Comparison of ENCODE assay signal across 12 cellular contexts in the genomic region with DNA sequence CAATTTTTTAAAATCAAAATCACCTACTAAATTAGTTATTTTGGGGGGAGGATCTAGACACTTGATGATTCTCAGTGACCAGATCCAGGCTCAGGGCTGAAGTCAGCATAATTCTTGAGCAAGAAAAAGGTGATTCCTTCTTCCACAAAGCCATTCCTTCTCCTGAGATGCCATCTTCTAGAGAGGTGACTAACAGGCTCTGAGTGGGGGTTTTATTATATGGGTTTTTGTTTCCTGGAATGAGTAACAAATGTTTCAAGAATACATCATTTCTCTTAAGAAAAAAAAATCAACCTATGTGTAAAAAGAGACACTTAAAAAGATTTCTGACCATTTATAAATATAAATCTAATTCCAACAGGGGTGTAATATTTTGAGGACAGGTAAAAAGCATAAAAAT.
DNase-seq lines count a peak whose midpoint lies in the region; TF ChIP-seq lines count a peak whose summit lies in the region.
"Had no signal": no experiment of that assay in that cellular context is flagged by ENCODE, and none has a peak within 500 bp of the region (broad histone marks: within the 10 kb centered on the region; RNA-seq: fewer than 3 reads in every experiment).

No MANE protein-coding gene starts in this region.

- no peak overlapping the region for H4K91ac ChIP-seq in H9 (ENCODE audit: insufficient read length, low read depth, low read length)

- H3K14ac ChIP-seq in H9 (ENCODE audit: insufficient read depth, low read length): no peak overlapping the region

- H3K27ac Mint-ChIP-seq in CD8-positive, alpha-beta memory T cell: peak overlapping the region in 7 of 8 donors; percentile 26 to 90 (median 72)
- H3K27ac Mint-ChIP-seq in H9: no peak overlapping the region
- no peak overlapping the region for H3K27ac Mint-ChIP-seq in endodermal cell
- H3K27ac Mint-ChIP-seq: CD14-positive monocyte had no signal

- no peaks in the 10 kb centered on the region for H3K79me1 ChIP-seq in H9 (ENCODE audit: insufficient read depth, low read depth, low read length, poor library complexity, severe bottlenecking)

- no peak overlapping the region for H3K4me2 ChIP-seq in H9 (ENCODE audit: insufficient read depth, insufficient read length, low read length)

- H3K4me3 Mint-ChIP-seq in CD8-positive, alpha-beta memory T cell: no peak overlapping the region
- H3K4me3 Mint-ChIP-seq in H9 (no peak overlapping the region), endodermal cell (no peak overlapping the region)
- H3K4me3 Mint-ChIP-seq: CD14-positive monocyte had no signal

- no peak overlapping the region for H3K4ac ChIP-seq in H9 (ENCODE audit: low read depth, low read length)

- H3K27me3 Mint-ChIP-seq in CD8-positive, alpha-beta memory T cell: no peaks in the 10 kb centered on the region
- H3K27me3 Mint-ChIP-seq in H9 (ENCODE audit: low read depth) (peaks cover 8% of the 10 kb centered on the region), endodermal cell (ENCODE audit: insufficient read depth) (peaks cover 12% of the 10 kb centered on the region)

- H3K36me3 Mint-ChIP-seq in CD8-positive, alpha-beta memory T cell: peaks cover 0 to 64% (median 13%) of the 10 kb centered on the region in 3 donors
- peaks cover 0 to 2% (median 0%) of the 10 kb centered on the region in 3 experiments; a peak in 1 of 7 replicates for H3K36me3 Mint-ChIP-seq in H9 (ENCODE audit: insufficient read depth in 1 of 3, low read depth in 3 of 3)
- no peaks in the 10 kb centered on the region for H3K36me3 Mint-ChIP-seq in endodermal cell (ENCODE audit: low read depth)
- H3K36me3 Mint-ChIP-seq: CD14-positive monocyte had no signal

- no peaks in the 10 kb centered on the region for H3K23me2 ChIP-seq in H9 (ENCODE audit: insufficient read length, low read depth, low read length, poor library complexity, severe bottlenecking)

- H3K23ac ChIP-seq in H9 (ENCODE audit: insufficient read length, low read depth, low read length): no peak overlapping the region

- H4K20me1 ChIP-seq in H9 (ENCODE audit: control insufficient read depth, insufficient read depth, insufficient read length): no peaks in the 10 kb centered on the region

- no peaks in the 10 kb centered on the region for H3K9me3 ChIP-seq in CD8-positive, alpha-beta memory T cell (ENCODE audit: low read length)
- H3K9me3 ChIP-seq in H9 (ENCODE audit: control insufficient read depth, low read depth, low read length) (no peaks in the 10 kb centered on the region), endodermal cell (ENCODE audit: control insufficient read depth, low read length) (no peaks in the 10 kb centered on the region)
- H3K9me3 ChIP-seq: stomach had no signal

- H2AK5ac ChIP-seq in H9 (ENCODE audit: insufficient read length, low read length): no peak overlapping the region

- no peak overlapping the region for H2BK20ac ChIP-seq in H9 (ENCODE audit: low read depth, low read length, poor library complexity, severe bottlenecking)

- no peak overlapping the region for H2BK5ac ChIP-seq in H9 (ENCODE audit: insufficient read length, low read length)

- H3K36me3 ChIP-seq in CD8-positive, alpha-beta memory T cell (ENCODE audit: insufficient read depth, low read length): peaks cover 19% of the 10 kb centered on the region
- H3K36me3 ChIP-seq in endodermal cell (ENCODE audit: control insufficient read depth, insufficient read depth, low read length): no peaks in the 10 kb centered on the region

- no peak overlapping the region for H3K18ac ChIP-seq in H9 (ENCODE audit: insufficient read length, low read depth, low read length)

- peaks cover 39% of the 10 kb centered on the region for H3K4me1 ChIP-seq in CD8-positive, alpha-beta memory T cell (ENCODE audit: insufficient read depth, low read length)
- H3K4me1 ChIP-seq in H9 (ENCODE audit: insufficient read depth, low read length) (peaks cover 9% of the 10 kb centered on the region; the same call in 1 of the 2 replicates), endodermal cell (ENCODE audit: control insufficient read depth, insufficient read depth, low read length) (peaks cover 2% of the 10 kb centered on the region)

- no peak overlapping the region for H2AFZ ChIP-seq in H9 (ENCODE audit: low read length)

- no peak overlapping the region for H3K4me3 ChIP-seq in CD8-positive, alpha-beta memory T cell (ENCODE audit: low read length)
- H3K4me3 ChIP-seq in epithelial cell of esophagus (ENCODE audit: low read length): no peak overlapping the region
- no peak overlapping the region for H3K4me3 ChIP-seq in endodermal cell (ENCODE audit: low read length)
- H3K4me3 ChIP-seq: stomach had no signal

- POLR2A ChIA-PET in CD8-positive, alpha-beta memory T cell (lab: Charles Lee): interaction anchor here (0.5 to 1.3 kb wide), 2 partner anchors 13 to 230 kb away, joined by 4 to 7 read pairs; no protein-coding TSS in a partner anchor

- no peaks in the 10 kb centered on the region for H3K9me3 Mint-ChIP-seq in CD8-positive, alpha-beta memory T cell
- no peaks in the 10 kb centered on the region for H3K9me3 Mint-ChIP-seq in H9
- no peaks in the 10 kb centered on the region for H3K9me3 Mint-ChIP-seq in endodermal cell
- H3K9me3 Mint-ChIP-seq: CD14-positive monocyte had no signal

- no peak overlapping the region for H3K27ac ChIP-seq in CD8-positive, alpha-beta memory T cell (ENCODE audit: low read depth, low read length)
- H3K27ac ChIP-seq in H9 (ENCODE audit: insufficient read length, low read depth, low read length) (no peak overlapping the region), endodermal cell (ENCODE audit: low read depth, low read length) (no peak overlapping the region)

- H3T11ph ChIP-seq in H9 (ENCODE audit: low read length): no peak overlapping the region

- no peak overlapping the region for H2BK15ac ChIP-seq in H9 (ENCODE audit: low read depth, low read length)

- no peaks in the 10 kb centered on the region for H3K79me2 ChIP-seq in H9 (ENCODE audit: insufficient read depth, low read length)

- CTCF ChIA-PET in CD8-positive, alpha-beta memory T cell (lab: Charles Lee): interaction anchor here (1.7 to 3.9 kb wide), 3 partner anchors 29 to 208 kb away, joined by 7 to 51 read pairs (median 34); no protein-coding TSS in a partner anchor

- no peak overlapping the region for H4K5ac ChIP-seq in H9 (ENCODE audit: insufficient read length, low read depth, low read length)

- peak; percentile 54 for DNase-seq in A172 (ENCODE audit: low spot score)
- DNase-seq in CD8-positive, alpha-beta memory T cell: no peak
- peak; percentile 46 for DNase-seq in RPMI7951 (ENCODE audit: low read depth)
- peak; percentile 73 for DNase-seq in epithelial cell of esophagus (ENCODE audit: low read depth)
- no peak for DNase-seq in H9
- no peak for DNase-seq in DMS 273 (lab: John Stamatoyannopoulos, UW; ENCODE audit: unreplicated experiment)
- DNase-seq in endodermal cell: no peak
- DNase-seq in SW 1271 (lab: John Stamatoyannopoulos, UW): no peak
- DNase-seq: NCI-H2081 treated with DMSO at 0.1 percent for 48 hours; stimulated activated CD4-positive, alpha-beta T cell treated with anti-CD3 and anti-CD28 coated beads, Interleukin-4, amount 100 ng/mL, for 4 hours; stomach had no signal

- no peak overlapping the region for H3K56ac ChIP-seq in H9 (ENCODE audit: insufficient read length, low read depth, low read length)

- H2BK120ac ChIP-seq in H9 (ENCODE audit: low read depth, low read length, poor library complexity, severe bottlenecking): no peak overlapping the region

- H3K4me1 Mint-ChIP-seq in CD8-positive, alpha-beta memory T cell: peaks cover 83 to 95% (median 94%) of the 10 kb centered on the region in 3 donors
- H3K4me1 Mint-ChIP-seq in H9: peaks cover 43 to 52% of the 10 kb centered on the region in 2 experiments
- H3K4me1 Mint-ChIP-seq in endodermal cell: peaks cover 17% of the 10 kb centered on the region
- H3K4me1 Mint-ChIP-seq: CD14-positive monocyte had no signal

- no peak for TF ChIP-seq CTCF in epithelial cell of esophagus (IDR thresholded peaks at IDR 0.05; ENCODE audit: insufficient read depth, low read depth, low read length, missing control alignments)
- TF ChIP-seq CTCF in H9 (conservative IDR thresholded peaks at IDR 0.05): no peak
- TF ChIP-seq CTCF in endodermal cell (conservative IDR thresholded peaks at IDR 0.05): no peak

- no peak overlapping the region for H3K9ac ChIP-seq in H9 (ENCODE audit: extremely low read depth, insufficient read length, low read length)
- H3K9ac ChIP-seq in endodermal cell (ENCODE audit: extremely low read depth, low read length, poor library complexity, severe bottlenecking): no peak overlapping the region

- no peak overlapping the region for H2BK12ac ChIP-seq in H9 (ENCODE audit: insufficient read length, low read depth, low read length)

- no peaks in the 10 kb centered on the region for H3K27me3 ChIP-seq in CD8-positive, alpha-beta memory T cell (ENCODE audit: insufficient read depth, low read length, poor library complexity, severe bottlenecking)
- H3K27me3 ChIP-seq in H9 (ENCODE audit: insufficient read depth, low read length): no peaks in the 10 kb centered on the region; the same call in 1 of the 2 replicates
- H3K27me3 ChIP-seq in endodermal cell (ENCODE audit: control insufficient read depth, insufficient read depth, low read length, poor library complexity, severe bottlenecking): no peaks in the 10 kb centered on the region
- H3K27me3 ChIP-seq: stomach had no signal

- no peak overlapping the region for H4K8ac ChIP-seq in H9 (replicated peaks; ENCODE audit: insufficient read length, low read depth, low read length)

Comparison
In these comparisons a context has a peak if more than half of its experiments do, and no peak if none do; other contexts are left out.
1. DNase-seq: peak in A172 (single experiment), RPMI7951 (single experiment) and epithelial cell of esophagus (single experiment); none in CD8-positive, alpha-beta memory T cell (0 of 5), H9 (single experiment), DMS 273 (single experiment), endodermal cell (single experiment) and SW 1271 (0 of 2).
2. H3K27ac Mint-ChIP-seq: peak in CD8-positive, alpha-beta memory T cell (7 of 8); none in H9 (0 of 3) and endodermal cell (single experiment).